ENCODE assay signal across 2 cellular contexts in the genomic region with DNA sequence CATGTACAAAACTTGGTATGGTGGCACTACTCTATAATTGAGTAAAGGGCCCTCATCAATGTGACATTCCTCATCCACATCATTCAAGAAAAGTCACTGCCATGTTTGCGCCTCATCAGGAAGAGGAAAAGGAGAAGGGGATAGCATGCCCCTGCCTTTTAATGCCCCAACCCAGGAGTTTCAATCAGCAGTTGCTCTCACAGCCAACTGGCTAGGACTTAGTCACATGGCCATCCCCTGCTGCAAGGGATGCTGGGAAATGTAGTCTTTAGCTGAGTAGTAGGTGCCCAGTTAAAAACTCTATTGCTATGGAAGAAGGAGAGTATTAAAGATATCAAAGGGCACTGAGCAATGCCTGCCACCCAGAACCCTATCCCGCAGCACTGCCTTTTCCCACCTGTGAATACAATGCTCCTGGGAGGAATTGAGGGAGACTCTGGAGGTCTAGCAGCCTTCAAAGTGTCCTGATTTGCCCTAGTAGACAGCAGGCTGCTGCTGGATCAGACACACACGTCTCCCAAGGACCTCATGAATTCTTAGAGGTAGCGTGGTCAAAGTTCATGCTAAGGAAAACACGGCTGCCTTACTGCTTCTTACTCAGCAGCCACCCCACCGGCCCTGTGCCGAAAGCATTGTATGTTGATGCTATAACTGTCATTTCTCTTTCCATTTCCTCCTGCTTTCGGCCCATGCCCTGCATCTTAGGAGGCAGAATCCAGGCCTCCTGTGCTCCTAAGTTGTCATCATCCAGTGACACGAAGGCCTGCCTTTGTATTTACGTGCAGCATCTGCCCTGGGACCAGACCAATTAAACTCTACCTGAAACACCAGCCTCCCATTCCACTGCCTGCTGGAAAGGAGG.
TF ChIP-seq lines count a peak whose summit lies in the region.

No MANE protein-coding gene starts in this region.

TF ChIP-seq in HEK293, 187 proteins besides CTCF, POLR2A, EP300 and RAD21 (continued from another document):
- TF ChIP-seq SETDB1 (IDR thresholded peaks at IDR 0.05; ENCODE audit: insufficient read length, low read length) (peak; percentile 37), ZBTB20 (tag by site-specific recombination; IDR thresholded peaks at IDR 0.05) (no peak), ZNF350 (tag by site-specific recombination; IDR thresholded peaks at IDR 0.05) (peak; percentile 96), ZNF211 (tag by site-specific recombination; IDR thresholded peaks at IDR 0.05; ENCODE audit: low read depth) (no peak)
- TF ChIP-seq, protein P1, sequence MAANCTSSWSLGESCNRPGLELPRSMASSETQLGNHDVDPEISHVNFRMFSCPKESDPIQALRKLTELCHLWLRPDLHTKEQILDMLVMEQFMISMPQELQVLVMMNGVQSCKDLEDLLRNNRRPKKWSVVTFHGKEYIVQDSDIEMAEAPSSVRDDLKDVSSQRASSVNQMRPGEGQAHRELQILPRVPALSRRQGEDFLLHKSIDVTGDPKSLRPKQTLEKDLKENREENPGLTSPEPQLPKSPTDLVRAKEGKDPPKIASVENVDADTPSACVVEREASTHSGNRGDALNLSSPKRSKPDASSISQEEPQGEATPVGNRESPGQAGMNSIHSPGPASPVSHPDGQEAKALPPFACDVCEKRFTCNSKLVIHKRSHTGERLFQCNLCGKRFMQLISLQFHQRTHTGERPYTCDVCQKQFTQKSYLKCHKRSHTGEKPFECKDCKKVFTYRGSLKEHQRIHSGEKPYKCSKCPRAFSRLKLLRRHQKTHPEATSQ (tag by site-specific recombination; IDR thresholded peaks at IDR 0.05) = no peak
- TF ChIP-seq, protein P2, sequence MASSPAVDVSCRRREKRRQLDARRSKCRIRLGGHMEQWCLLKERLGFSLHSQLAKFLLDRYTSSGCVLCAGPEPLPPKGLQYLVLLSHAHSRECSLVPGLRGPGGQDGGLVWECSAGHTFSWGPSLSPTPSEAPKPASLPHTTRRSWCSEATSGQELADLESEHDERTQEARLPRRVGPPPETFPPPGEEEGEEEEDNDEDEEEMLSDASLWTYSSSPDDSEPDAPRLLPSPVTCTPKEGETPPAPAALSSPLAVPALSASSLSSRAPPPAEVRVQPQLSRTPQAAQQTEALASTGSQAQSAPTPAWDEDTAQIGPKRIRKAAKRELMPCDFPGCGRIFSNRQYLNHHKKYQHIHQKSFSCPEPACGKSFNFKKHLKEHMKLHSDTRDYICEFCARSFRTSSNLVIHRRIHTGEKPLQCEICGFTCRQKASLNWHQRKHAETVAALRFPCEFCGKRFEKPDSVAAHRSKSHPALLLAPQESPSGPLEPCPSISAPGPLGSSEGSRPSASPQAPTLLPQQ (tag by site-specific recombination; IDR thresholded peaks at IDR 0.05) = no peak

TF ChIP-seq in SK-N-SH treated with all-trans-retinoic acid at 6 μM for 48 hours, 23 proteins besides CTCF, POLR2A, EP300 and RAD21 (continued from another document):
- TF ChIP-seq CSDC2 (CRISPR knock-in tag; IDR thresholded peaks at IDR 0.05) = no peak
- no peak for TF ChIP-seq TCF4 (CRISPR knock-in tag; IDR thresholded peaks at IDR 0.05; ENCODE audit: borderline replicate concordance)
- no peak for TF ChIP-seq ZFP30 (CRISPR knock-in tag; IDR thresholded peaks at IDR 0.05)
- no peak for TF ChIP-seq RARB (CRISPR knock-in tag; IDR thresholded peaks at IDR 0.05)
- no peak for TF ChIP-seq OSR1 (CRISPR knock-in tag; IDR thresholded peaks at IDR 0.05)
- no peak for TF ChIP-seq ZNF565 (CRISPR knock-in tag; conservative IDR thresholded peaks at IDR 0.05; ENCODE audit: low read depth)
- TF ChIP-seq SNAI2 (CRISPR knock-in tag; IDR thresholded peaks at IDR 0.05) = no peak
- no peak for TF ChIP-seq ZNF70 (CRISPR knock-in tag; IDR thresholded peaks at IDR 0.05)
- TF ChIP-seq, protein P3, sequence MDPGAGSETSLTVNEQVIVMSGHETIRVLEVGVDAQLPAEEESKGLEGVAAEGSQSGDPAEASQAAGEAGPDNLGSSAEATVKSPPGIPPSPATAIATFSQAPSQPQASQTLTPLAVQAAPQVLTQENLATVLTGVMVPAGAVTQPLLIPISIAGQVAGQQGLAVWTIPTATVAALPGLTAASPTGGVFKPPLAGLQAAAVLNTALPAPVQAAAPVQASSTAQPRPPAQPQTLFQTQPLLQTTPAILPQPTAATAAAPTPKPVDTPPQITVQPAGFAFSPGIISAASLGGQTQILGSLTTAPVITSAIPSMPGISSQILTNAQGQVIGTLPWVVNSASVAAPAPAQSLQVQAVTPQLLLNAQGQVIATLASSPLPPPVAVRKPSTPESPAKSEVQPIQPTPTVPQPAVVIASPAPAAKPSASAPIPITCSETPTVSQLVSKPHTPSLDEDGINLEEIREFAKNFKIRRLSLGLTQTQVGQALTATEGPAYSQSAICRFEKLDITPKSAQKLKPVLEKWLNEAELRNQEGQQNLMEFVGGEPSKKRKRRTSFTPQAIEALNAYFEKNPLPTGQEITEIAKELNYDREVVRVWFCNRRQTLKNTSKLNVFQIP (CRISPR knock-in tag; IDR thresholded peaks at IDR 0.05; ENCODE audit: borderline replicate concordance, low read depth) = no peak
- no peak for TF ChIP-seq ESRRG (CRISPR knock-in tag; IDR thresholded peaks at IDR 0.05)
- no peak for TF ChIP-seq ZC3H10 (CRISPR knock-in tag; IDR thresholded peaks at IDR 0.05)
- TF ChIP-seq TOX (CRISPR knock-in tag; IDR thresholded peaks at IDR 0.05; ENCODE audit: borderline replicate concordance) = no peak
- TF ChIP-seq, protein P4, sequence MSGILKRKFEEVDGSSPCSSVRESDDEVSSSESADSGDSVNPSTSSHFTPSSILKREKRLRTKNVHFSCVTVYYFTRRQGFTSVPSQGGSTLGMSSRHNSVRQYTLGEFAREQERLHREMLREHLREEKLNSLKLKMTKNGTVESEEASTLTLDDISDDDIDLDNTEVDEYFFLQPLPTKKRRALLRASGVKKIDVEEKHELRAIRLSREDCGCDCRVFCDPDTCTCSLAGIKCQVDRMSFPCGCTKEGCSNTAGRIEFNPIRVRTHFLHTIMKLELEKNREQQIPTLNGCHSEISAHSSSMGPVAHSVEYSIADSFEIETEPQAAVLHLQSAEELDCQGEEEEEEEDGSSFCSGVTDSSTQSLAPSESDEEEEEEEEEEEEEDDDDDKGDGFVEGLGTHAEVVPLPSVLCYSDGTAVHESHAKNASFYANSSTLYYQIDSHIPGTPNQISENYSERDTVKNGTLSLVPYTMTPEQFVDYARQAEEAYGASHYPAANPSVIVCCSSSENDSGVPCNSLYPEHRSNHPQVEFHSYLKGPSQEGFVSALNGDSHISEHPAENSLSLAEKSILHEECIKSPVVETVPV (CRISPR knock-in tag; IDR thresholded peaks at IDR 0.05) = no peak
- TF ChIP-seq BACH2 (CRISPR knock-in tag; IDR thresholded peaks at IDR 0.05; ENCODE audit: borderline replicate concordance) = no peak
- TF ChIP-seq ZNF8 (CRISPR knock-in tag; IDR thresholded peaks at IDR 0.05) = no peak
- TF ChIP-seq ZFP3 (CRISPR knock-in tag; IDR thresholded peaks at IDR 0.05) = no peak
- TF ChIP-seq PPARA (CRISPR knock-in tag; IDR thresholded peaks at IDR 0.05; ENCODE audit: borderline replicate concordance) = no peak
TF ChIP-seq in SK-N-SH treated with all-trans-retinoic acid at 6 μM for 48 hours: peak in this region for 0.
